Comparison of ENCODE assay signal across 19 cellular contexts in the genomic region with DNA sequence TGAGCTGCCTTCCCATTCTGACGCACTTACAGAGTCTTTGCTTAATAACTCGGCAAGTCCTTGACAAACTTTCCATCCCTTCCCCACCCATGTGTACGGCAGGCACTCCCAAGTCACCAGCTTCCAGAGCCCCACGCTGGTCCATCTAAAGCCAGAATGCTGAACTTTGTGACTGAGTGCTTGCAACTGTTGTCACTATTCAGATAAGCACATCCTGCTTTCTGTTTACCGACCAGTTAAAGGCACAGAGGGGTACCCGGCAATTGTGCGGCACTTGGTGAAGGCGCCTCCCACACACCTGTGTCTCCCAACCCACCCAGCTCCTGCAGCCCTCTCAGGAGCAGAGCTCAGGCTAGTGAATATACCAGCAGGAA.
A peak's percentile ranks its signal among the peaks of the same experiment; 100 is the strongest.
DNase-seq lines count a peak whose midpoint lies in the region; ATAC-seq and TF ChIP-seq lines count a peak whose summit lies in the region.
"Had no signal": no experiment of that assay in that cellular context is flagged by ENCODE, and none has a peak within 500 bp of the region (broad histone marks: within the 10 kb centered on the region; RNA-seq: fewer than 3 reads in every experiment).

No MANE protein-coding gene starts in this region.

- H3K4me3 Mint-ChIP-seq in CD4-positive, CD25-positive, alpha-beta regulatory T cell: peak overlapping the region in 2 of 4 donors; percentile 41 to 68
- peak overlapping the region; percentile 11; the same call in 1 of the 3 replicates for H3K4me3 Mint-ChIP-seq in GM23338
- no peak overlapping the region for H3K4me3 Mint-ChIP-seq in WTC11
- H3K4me3 Mint-ChIP-seq: IgD-negative memory B cell had no signal

- no peak overlapping the region for H3K4ac ChIP-seq in mesenchymal stem cell (ENCODE audit: low read depth in 1 of 2, low read length in 2 of 2)

- peaks cover 30 to 87% (median 63%) of the 10 kb centered on the region in 4 donors for H3K4me1 Mint-ChIP-seq in CD4-positive, CD25-positive, alpha-beta regulatory T cell
- H3K4me1 Mint-ChIP-seq in GM23338: peaks cover 67% of the 10 kb centered on the region
- peaks cover 77% of the 10 kb centered on the region for H3K4me1 Mint-ChIP-seq in WTC11

- DNase-seq in CD4-positive, CD25-positive, alpha-beta regulatory T cell: no peak
- DNase-seq in GM23338 (ENCODE audit: low spot score) (peak; percentile 63), WTC11 (ENCODE audit: low spot score) (peak; percentile 56), mesenchymal stem cell (no peak), tibial nerve (ENCODE audit: low spot score in 2 of 2) (no peak)
- DNase-seq in stimulated activated CD4-positive, alpha-beta T cell treated with anti-CD3 and anti-CD28 coated beads, Interleukin-2, amount 100 ng/mL, for 24 hours: no peak
- DNase-seq: activated CD8-positive, alpha-beta memory T cell treated with anti-CD3 and anti-CD28 coated beads for 24 hours; activated effector memory CD4-positive, alpha-beta T cell treated with anti-CD3 and anti-CD28 coated beads, Interleukin-2, amount 50 U/mL, for 16 hours; BE2C; dermis blood vessel endothelial cell; EL; esophagus squamous epithelium; hippocampal formation; NCI-H446 treated with DMSO at 0.1 percent for 48 hours; stimulated activated CD4-positive, alpha-beta T cell treated with anti-CD3 and anti-CD28 coated beads, Interleukin-4, amount 100 ng/mL, for 4 hours; upper lobe of right lung had no signal

- peaks cover 30% of the 10 kb centered on the region for H3K36me3 Mint-ChIP-seq in CD4-positive, CD25-positive, alpha-beta regulatory T cell
- H3K36me3 Mint-ChIP-seq in GM23338 (ENCODE audit: low read depth) (peaks cover 3% of the 10 kb centered on the region; the same call in 1 of the 3 replicates), WTC11 (no peaks in the 10 kb centered on the region)

- peaks cover 38% of the 10 kb centered on the region for H3K4me1 ChIP-seq in CD4-positive, CD25-positive, alpha-beta regulatory T cell (ENCODE audit: control insufficient read depth, insufficient read depth, low read length, poor library complexity, severe bottlenecking)
- H3K4me1 ChIP-seq in GM23338 (ENCODE audit: insufficient read depth) (peaks cover 56% of the 10 kb centered on the region), mesenchymal stem cell (ENCODE audit: control insufficient read depth, insufficient read depth, low read depth, low read length) (peaks cover 17% of the 10 kb centered on the region), tibial nerve (no peaks in the 10 kb centered on the region)
- H3K4me1 ChIP-seq: upper lobe of right lung had no signal

- H2BK12ac ChIP-seq in mesenchymal stem cell (ENCODE audit: low read length in 2 of 2): no peak overlapping the region

- no peak overlapping the region for H2BK120ac ChIP-seq in mesenchymal stem cell (ENCODE audit: low read depth, low read length)

- no peak overlapping the region for H3K27ac ChIP-seq in CD4-positive, CD25-positive, alpha-beta regulatory T cell (ENCODE audit: insufficient read depth, low read length, poor library complexity, severe bottlenecking)
- H3K27ac ChIP-seq in GM23338 (ENCODE audit: low read depth) (peak overlapping the region; percentile 61), mesenchymal stem cell (ENCODE audit: low read length, poor library complexity, severe bottlenecking) (no peak overlapping the region), tibial nerve (no peak overlapping the region)
- H3K27ac ChIP-seq: esophagus squamous epithelium, upper lobe of right lung had no signal

- TF ChIP-seq CTCF in GM23338 (conservative IDR thresholded peaks at IDR 0.05; ENCODE audit: low read depth in 2 of 2) (no peak), WTC11 (IDR thresholded peaks at IDR 0.05) (no peak), tibial nerve (IDR thresholded peaks at IDR 0.05) (no peak)

- POLR2A ChIA-PET in WTC11 (lab: Charles Lee): interaction anchor here (1.3 kb wide), 1 partner anchor 16 kb away, joined by 3 read pairs; no protein-coding TSS in a partner anchor

- H3K36me3 ChIP-seq in CD4-positive, CD25-positive, alpha-beta regulatory T cell (ENCODE audit: control insufficient read depth, insufficient read depth, low read length): peaks cover 3% of the 10 kb centered on the region
- H3K36me3 ChIP-seq in GM23338 (ENCODE audit: insufficient read depth) (0 out of 2 replicates have a peak, but pooled peaks cover 4% of the 10 kb centered on the region), mesenchymal stem cell (ENCODE audit: control insufficient read depth in 1 of 2, insufficient read depth in 2 of 2, low read depth in 1 of 2, low read length in 2 of 2) (peaks cover 0 to 5% of the 10 kb centered on the region in 2 experiments), tibial nerve (no peaks in the 10 kb centered on the region)
- H3K36me3 ChIP-seq: BE2C, esophagus squamous epithelium, upper lobe of right lung had no signal

- H3K14ac ChIP-seq in mesenchymal stem cell (ENCODE audit: low read length in 2 of 2): peak overlapping the region in 1 of 2 experiments; percentile 86

- H4K8ac ChIP-seq in mesenchymal stem cell (ENCODE audit: low read length): peak overlapping the region; percentile 24

- no peaks in the 10 kb centered on the region for H3K9me3 Mint-ChIP-seq in CD4-positive, CD25-positive, alpha-beta regulatory T cell
- no peaks in the 10 kb centered on the region for H3K9me3 Mint-ChIP-seq in GM23338
- H3K9me3 Mint-ChIP-seq in WTC11: no peaks in the 10 kb centered on the region
- H3K9me3 Mint-ChIP-seq: IgD-negative memory B cell had no signal

- no peak overlapping the region for H3K23ac ChIP-seq in mesenchymal stem cell (ENCODE audit: low read length in 2 of 2)

- H3K9me2 ChIP-seq in GM23338 (ENCODE audit: insufficient read depth): no peaks in the 10 kb centered on the region

- peak overlapping the region; percentile 58 to 74 (median 64) for H3K27ac Mint-ChIP-seq in CD4-positive, CD25-positive, alpha-beta regulatory T cell
- H3K27ac Mint-ChIP-seq in GM23338: peak overlapping the region; percentile 88
- peak overlapping the region; percentile 98 for H3K27ac Mint-ChIP-seq in WTC11
- H3K27ac Mint-ChIP-seq: IgD-negative memory B cell had no signal

- peaks cover 50% of the 10 kb centered on the region for H3K79me1 ChIP-seq in mesenchymal stem cell (replicated peaks; ENCODE audit: low read length, poor library complexity, severe bottlenecking)

- H3K4me2 ChIP-seq in GM23338 (0 out of 2 replicates have a peak overlapping the region, but pooled peaks have one; percentile 30), mesenchymal stem cell (ENCODE audit: low read length, poor library complexity, severe bottlenecking) (no peak overlapping the region)

- 0 out of 2 replicates have a peak, but pooled peaks cover 4% of the 10 kb centered on the region for H3F3A ChIP-seq in GM23338 (replicated peaks; ENCODE audit: low read depth)

- H2AFZ ChIP-seq in GM23338: no peak overlapping the region
- H2AFZ ChIP-seq in mesenchymal stem cell (ENCODE audit: low read depth, low read length): no peak overlapping the region

- no peak overlapping the region for H2BK15ac ChIP-seq in mesenchymal stem cell (ENCODE audit: low read depth, poor library complexity, severe bottlenecking)

- TF ChIP-seq EP300 in tibial nerve (IDR thresholded peaks at IDR 0.05): no peak

- no peak overlapping the region for H2BK5ac ChIP-seq in mesenchymal stem cell (ENCODE audit: low read depth, low read length, poor library complexity, severe bottlenecking)

- peak overlapping the region in 1 of 2 experiments; percentile 48 for H3K18ac ChIP-seq in mesenchymal stem cell (ENCODE audit: low read depth in 1 of 2, low read length in 2 of 2)

- no peak for TF ChIP-seq POLR2A in tibial nerve (IDR thresholded peaks at IDR 0.05)

- H3K27me3 Mint-ChIP-seq in CD4-positive, CD25-positive, alpha-beta regulatory T cell: no peaks in the 10 kb centered on the region
- H3K27me3 Mint-ChIP-seq in GM23338 (ENCODE audit: insufficient read depth, low read depth, poor library complexity): peaks cover 5% of the 10 kb centered on the region
- H3K27me3 Mint-ChIP-seq in WTC11 (ENCODE audit: low read depth): no peaks in the 10 kb centered on the region

- no peak overlapping the region for H3K4me3 ChIP-seq in CD4-positive, CD25-positive, alpha-beta regulatory T cell (ENCODE audit: low read depth, low read length)
- no peak overlapping the region for H3K4me3 ChIP-seq in GM23338
- H3K4me3 ChIP-seq in mesenchymal stem cell (ENCODE audit: insufficient read depth in 1 of 2, low read depth in 1 of 2, low read length in 2 of 2): no peak overlapping the region
- H3K4me3 ChIP-seq in tibial nerve: no peak overlapping the region
- H3K4me3 ChIP-seq: esophagus squamous epithelium, upper lobe of right lung had no signal

- H3K9ac ChIP-seq in mesenchymal stem cell (ENCODE audit: low read length): no peak overlapping the region

- 66% methylated on average over 6 of the region's 8 CpGs for WGBS in mesenchymal stem cell
- WGBS in tibial nerve, 2 donors: 81 to 82% methylated on average over 8 of the region's 8 CpGs

- H3K9me3 ChIP-seq in CD4-positive, CD25-positive, alpha-beta regulatory T cell (ENCODE audit: control insufficient read depth in 2 of 2, low read length in 2 of 2): no peaks in the 10 kb centered on the region
- no peaks in the 10 kb centered on the region for H3K9me3 ChIP-seq in mesenchymal stem cell (ENCODE audit: control insufficient read depth, low read length)
- H3K9me3 ChIP-seq in tibial nerve: no peaks in the 10 kb centered on the region
- H3K9me3 ChIP-seq: BE2C, esophagus squamous epithelium, upper lobe of right lung had no signal

- ATAC-seq in CD4-positive, CD25-positive, alpha-beta regulatory T cell (ENCODE audit: low read depth in 2 of 2): no peak
- peak; percentile 82 for ATAC-seq in GM23338
- ATAC-seq in WTC11: peak; percentile 88
- no peak for ATAC-seq in GM18873 (IDR thresholded peaks at IDR 0.05; ENCODE audit: low FRiP score, unreplicated experiment)
- ATAC-seq: Panc1, upper lobe of right lung had no signal

- H3K79me2 ChIP-seq in GM23338 (replicated peaks; ENCODE audit: insufficient read depth): 0 out of 2 replicates have a peak, but pooled peaks cover 7% of the 10 kb centered on the region

- no peak overlapping the region for H4K91ac ChIP-seq in mesenchymal stem cell (ENCODE audit: low read length)

- CTCF ChIA-PET in WTC11 (lab: Charles Lee): interaction anchor here (1.0 to 1.6 kb wide), 3 partner anchors 9 to 23 kb away, joined by 3 to 7 read pairs (median 5); no protein-coding TSS in a partner anchor

- no peaks in the 10 kb centered on the region for H4K20me1 ChIP-seq in GM23338 (replicated peaks; ENCODE audit: insufficient read depth)

- H3K27me3 ChIP-seq in CD4-positive, CD25-positive, alpha-beta regulatory T cell (ENCODE audit: control insufficient read depth, insufficient read depth, low read length): no peaks in the 10 kb centered on the region
- H3K27me3 ChIP-seq in GM23338 (ENCODE audit: insufficient read depth) (no peaks in the 10 kb centered on the region), mesenchymal stem cell (ENCODE audit: control insufficient read depth in 1 of 2, insufficient read depth in 1 of 2, low read length in 2 of 2) (no peaks in the 10 kb centered on the region), tibial nerve (no peaks in the 10 kb centered on the region)
- H3K27me3 ChIP-seq: BE2C, esophagus squamous epithelium, upper lobe of right lung had no signal

- H2AK5ac ChIP-seq in mesenchymal stem cell (ENCODE audit: low read length, severe bottlenecking): no peak overlapping the region

TF ChIP-seq in GM23338, 12 proteins besides CTCF, POLR2A, EP300 and RAD21 (continues in another document):
- no peak for TF ChIP-seq CREB1 (CRISPR knock-in tag; IDR thresholded peaks at IDR 0.05; ENCODE audit: low read depth)

Comparison
In these comparisons a context has a peak if more than half of its experiments do, and no peak if none do; other contexts are left out.
1. ATAC-seq: peak in GM23338 (single experiment) and WTC11 (single experiment); none in CD4-positive, CD25-positive, alpha-beta regulatory T cell (0 of 2) and GM18873 (single experiment).
2. DNase-seq: peak in GM23338 (single experiment) and WTC11 (single experiment); none in CD4-positive, CD25-positive, alpha-beta regulatory T cell (0 of 3), mesenchymal stem cell (single experiment), tibial nerve (0 of 2) and stimulated activated CD4-positive, alpha-beta T cell treated with anti-CD3 and anti-CD28 coated beads, Interleukin-2, amount 100 ng/mL, for 24 hours (0 of 2).
3. Peak in every context shown above with its lines, with median percentiles within 50 percentile points of each other: H3K27ac Mint-ChIP-seq.